1 cellular context compared by ENCODE assay signal in the genomic region with DNA sequence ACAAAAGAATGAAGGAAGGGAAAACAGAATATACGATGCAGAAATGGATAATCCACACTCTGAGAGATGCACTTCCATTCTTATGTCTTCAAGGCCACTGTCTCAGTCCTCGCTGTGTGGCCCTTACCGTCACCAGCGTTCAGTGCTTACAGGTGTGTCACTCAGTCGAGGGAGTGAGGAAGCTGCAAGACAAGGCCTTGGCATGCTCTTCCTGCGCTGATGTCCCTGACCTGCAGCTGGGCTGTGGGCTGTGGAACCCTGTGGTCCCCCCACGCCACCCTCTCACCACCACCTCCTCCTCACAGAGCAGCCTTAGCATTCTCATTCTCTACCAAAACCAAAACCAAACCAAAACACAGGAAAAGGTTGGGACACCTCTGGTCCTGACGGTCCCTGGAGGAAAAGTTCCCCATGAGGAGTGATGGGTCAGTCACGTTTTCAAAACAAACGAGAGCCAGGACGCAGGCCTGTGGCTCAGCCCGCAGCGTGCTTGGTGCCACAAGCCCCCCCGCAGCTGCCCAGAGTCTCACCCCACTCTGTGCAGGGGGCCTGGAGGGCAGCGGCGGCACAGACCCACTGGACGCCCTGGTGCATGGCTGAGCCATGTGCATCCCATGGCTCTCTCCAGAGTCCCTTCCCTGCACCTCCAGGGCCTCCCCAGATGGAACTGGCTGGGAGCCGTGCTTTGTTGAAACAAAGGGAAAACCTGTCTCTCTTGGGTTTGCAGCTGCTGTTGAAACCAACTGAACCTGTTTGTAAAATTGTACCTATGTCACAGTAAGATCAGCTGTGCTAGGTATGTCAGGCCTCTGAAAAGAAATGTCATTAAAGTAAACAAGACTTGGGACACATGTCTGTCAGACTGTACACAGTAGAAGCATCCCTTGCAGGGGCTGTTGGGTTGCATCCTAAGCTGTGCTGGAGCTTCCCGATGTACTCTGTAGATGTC.
TF ChIP-seq lines count a peak whose summit lies in the region.

No MANE protein-coding gene starts in this region.

TF ChIP-seq in HepG2, 621 proteins besides CTCF, POLR2A, EP300 and RAD21:
- TF ChIP-seq FOXK1 (CRISPR knock-in tag; IDR thresholded peaks at IDR 0.05; ENCODE audit: borderline replicate concordance, low read depth), result no peak
- TF ChIP-seq ZNF33A (CRISPR knock-in tag; IDR thresholded peaks at IDR 0.05; ENCODE audit: borderline replicate concordance), result no peak
- TF ChIP-seq, protein P1, sequence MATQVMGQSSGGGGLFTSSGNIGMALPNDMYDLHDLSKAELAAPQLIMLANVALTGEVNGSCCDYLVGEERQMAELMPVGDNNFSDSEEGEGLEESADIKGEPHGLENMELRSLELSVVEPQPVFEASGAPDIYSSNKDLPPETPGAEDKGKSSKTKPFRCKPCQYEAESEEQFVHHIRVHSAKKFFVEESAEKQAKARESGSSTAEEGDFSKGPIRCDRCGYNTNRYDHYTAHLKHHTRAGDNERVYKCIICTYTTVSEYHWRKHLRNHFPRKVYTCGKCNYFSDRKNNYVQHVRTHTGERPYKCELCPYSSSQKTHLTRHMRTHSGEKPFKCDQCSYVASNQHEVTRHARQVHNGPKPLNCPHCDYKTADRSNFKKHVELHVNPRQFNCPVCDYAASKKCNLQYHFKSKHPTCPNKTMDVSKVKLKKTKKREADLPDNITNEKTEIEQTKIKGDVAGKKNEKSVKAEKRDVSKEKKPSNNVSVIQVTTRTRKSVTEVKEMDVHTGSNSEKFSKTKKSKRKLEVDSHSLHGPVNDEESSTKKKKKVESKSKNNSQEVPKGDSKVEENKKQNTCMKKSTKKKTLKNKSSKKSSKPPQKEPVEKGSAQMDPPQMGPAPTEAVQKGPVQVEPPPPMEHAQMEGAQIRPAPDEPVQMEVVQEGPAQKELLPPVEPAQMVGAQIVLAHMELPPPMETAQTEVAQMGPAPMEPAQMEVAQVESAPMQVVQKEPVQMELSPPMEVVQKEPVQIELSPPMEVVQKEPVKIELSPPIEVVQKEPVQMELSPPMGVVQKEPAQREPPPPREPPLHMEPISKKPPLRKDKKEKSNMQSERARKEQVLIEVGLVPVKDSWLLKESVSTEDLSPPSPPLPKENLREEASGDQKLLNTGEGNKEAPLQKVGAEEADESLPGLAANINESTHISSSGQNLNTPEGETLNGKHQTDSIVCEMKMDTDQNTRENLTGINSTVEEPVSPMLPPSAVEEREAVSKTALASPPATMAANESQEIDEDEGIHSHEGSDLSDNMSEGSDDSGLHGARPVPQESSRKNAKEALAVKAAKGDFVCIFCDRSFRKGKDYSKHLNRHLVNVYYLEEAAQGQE (IDR thresholded peaks at IDR 0.05; ENCODE audit: borderline replicate concordance in 1 of 2, low read depth in 1 of 2, low read length in 2 of 2), result no peak
- TF ChIP-seq, protein P2, sequence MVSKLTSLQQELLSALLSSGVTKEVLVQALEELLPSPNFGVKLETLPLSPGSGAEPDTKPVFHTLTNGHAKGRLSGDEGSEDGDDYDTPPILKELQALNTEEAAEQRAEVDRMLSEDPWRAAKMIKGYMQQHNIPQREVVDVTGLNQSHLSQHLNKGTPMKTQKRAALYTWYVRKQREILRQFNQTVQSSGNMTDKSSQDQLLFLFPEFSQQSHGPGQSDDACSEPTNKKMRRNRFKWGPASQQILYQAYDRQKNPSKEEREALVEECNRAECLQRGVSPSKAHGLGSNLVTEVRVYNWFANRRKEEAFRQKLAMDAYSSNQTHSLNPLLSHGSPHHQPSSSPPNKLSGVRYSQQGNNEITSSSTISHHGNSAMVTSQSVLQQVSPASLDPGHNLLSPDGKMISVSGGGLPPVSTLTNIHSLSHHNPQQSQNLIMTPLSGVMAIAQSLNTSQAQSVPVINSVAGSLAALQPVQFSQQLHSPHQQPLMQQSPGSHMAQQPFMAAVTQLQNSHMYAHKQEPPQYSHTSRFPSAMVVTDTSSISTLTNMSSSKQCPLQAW (CRISPR knock-in tag; IDR thresholded peaks at IDR 0.05), result no peak
- no peak for TF ChIP-seq MEF2D (CRISPR knock-in tag; IDR thresholded peaks at IDR 0.05)
- TF ChIP-seq DMAP1 (CRISPR knock-in tag; IDR thresholded peaks at IDR 0.05), result no peak
TF ChIP-seq in HepG2: peak in this region for 0.
